ENCODE assay signal across 8 cellular contexts in genomic region chr3:16467368-16467767, GRCh38. TPM values are rescaled to one million over a fixed set of nuclear protein-coding genes. Genes with fewer than 3 reads are reported as not detected.
A peak's percentile ranks its signal among the peaks of the same experiment; 100 is the strongest.
DNase-seq lines count a peak whose midpoint lies in the region; ATAC-seq and TF ChIP-seq lines count a peak whose summit lies in the region.

No MANE protein-coding gene starts in this region.

- peak overlapping the region; percentile 68 for H3K27ac ChIP-seq in naive thymus-derived CD4-positive, alpha-beta T cell (ENCODE audit: low read depth, low read length)
- H3K27ac ChIP-seq in WERI-Rb-1 = no peak overlapping the region

- intact Hi-C loops in naive thymus-derived CD4-positive, alpha-beta T cell (cut with micrococcal nuclease) = loop anchor here (5.0 kb wide), 3 partner anchors 90 to 420 kb away; no protein-coding TSS in a partner anchor

- ATAC-seq in GM21825 (IDR thresholded peaks at IDR 0.05; ENCODE audit: unreplicated experiment) (peak; percentile 87), WTC11 (peak; percentile 46)
- ATAC-seq in naive thymus-derived CD4-positive, alpha-beta T cell = peak; percentile 80

- no peak overlapping the region for H3K4me3 ChIP-seq in naive thymus-derived CD4-positive, alpha-beta T cell (ENCODE audit: low read length)
- no peak overlapping the region for H3K4me3 ChIP-seq in WERI-Rb-1 (ENCODE audit: low read depth, low read length)

- no peaks in the 10 kb centered on the region for H3K27me3 ChIP-seq in naive thymus-derived CD4-positive, alpha-beta T cell (ENCODE audit: control insufficient read depth in 2 of 2, insufficient read depth in 2 of 2, low read length in 2 of 2)
- no peaks in the 10 kb centered on the region for H3K27me3 ChIP-seq in WERI-Rb-1 (ENCODE audit: insufficient read depth, low read depth, severe bottlenecking)

- peaks cover 18% of the 10 kb centered on the region for H3K27me3 Mint-ChIP-seq in WTC11 (ENCODE audit: low read depth)
- no peaks in the 10 kb centered on the region for H3K27me3 Mint-ChIP-seq in naive thymus-derived CD4-positive, alpha-beta T cell

- peaks cover 13% of the 10 kb centered on the region for H3K9me3 Mint-ChIP-seq in WTC11
- peaks cover 0 to 11% (median 3%) of the 10 kb centered on the region in 11 donors for H3K9me3 Mint-ChIP-seq in naive thymus-derived CD4-positive, alpha-beta T cell

- H3K27ac Mint-ChIP-seq in WTC11 = no peak overlapping the region
- H3K27ac Mint-ChIP-seq in naive thymus-derived CD4-positive, alpha-beta T cell = peak overlapping the region; percentile 49 to 99 (median 95)

- POLR2A ChIA-PET in WTC11 (lab: Charles Lee) = no interaction called here
- POLR2A ChIA-PET in naive thymus-derived CD4-positive, alpha-beta T cell (lab: Charles Lee) = interaction anchor here (0.7 to 2.0 kb wide), 6 partner anchors 11 to 154 kb away, joined by 3 to 5 read pairs (median 3); no protein-coding TSS in a partner anchor

- H3K9me3 ChIP-seq in naive thymus-derived CD4-positive, alpha-beta T cell (ENCODE audit: control insufficient read depth in 2 of 3, low read length in 3 of 3) = no peaks in the 10 kb centered on the region
- no peaks in the 10 kb centered on the region for H3K9me3 ChIP-seq in WERI-Rb-1 (ENCODE audit: severe bottlenecking)

- peaks cover 0 to 7% (median 4%) of the 10 kb centered on the region in 3 experiments for H3K36me3 ChIP-seq in naive thymus-derived CD4-positive, alpha-beta T cell (ENCODE audit: control insufficient read depth in 2 of 3, insufficient read depth in 3 of 3, low read length in 3 of 3)
- H3K36me3 ChIP-seq in WERI-Rb-1 = no peaks in the 10 kb centered on the region

- peaks cover 7% of the 10 kb centered on the region for H3K36me3 Mint-ChIP-seq in WTC11
- peaks cover 7 to 56% (median 37%) of the 10 kb centered on the region in 5 donors for H3K36me3 Mint-ChIP-seq in naive thymus-derived CD4-positive, alpha-beta T cell

- CTCF ChIA-PET in WTC11 (lab: Charles Lee) = interaction anchor here (0.7 kb wide), 1 partner anchor 50 kb away, joined by 3 read pairs; no protein-coding TSS in a partner anchor
- CTCF ChIA-PET in naive thymus-derived CD4-positive, alpha-beta T cell (lab: Charles Lee) = interaction anchor here (0.6 to 1.2 kb wide), 2 partner anchors 177 to 349 kb away, joined by 3 read pairs; no protein-coding TSS in a partner anchor

- H3K4me1 Mint-ChIP-seq in WTC11 = peaks cover 10% of the 10 kb centered on the region
- peaks cover 55 to 85% (median 67%) of the 10 kb centered on the region in 7 donors for H3K4me1 Mint-ChIP-seq in naive thymus-derived CD4-positive, alpha-beta T cell

- peaks cover 6 to 45% of the 10 kb centered on the region in 2 donors for H3K4me1 ChIP-seq in naive thymus-derived CD4-positive, alpha-beta T cell (ENCODE audit: control insufficient read depth in 2 of 2, insufficient read depth in 2 of 2, low read length in 2 of 2)

- DNase-seq in GM13976 (ENCODE audit: low spot score) (peak; percentile 59), WTC11 (ENCODE audit: low spot score) (no peak), NAMALWA (ENCODE audit: low spot score) (no peak), WERI-Rb-1 (no peak), NCI-H187 (lab: John Stamatoyannopoulos, UW) (no peak), UCSD-AML1 (lab: John Stamatoyannopoulos, UW; ENCODE audit: unreplicated experiment) (no peak)
- peak in 8 of 9 donors; percentile 14 to 77 (median 39) for DNase-seq in naive thymus-derived CD4-positive, alpha-beta T cell

- in situ Hi-C loops in GM13976 (cut with MboI; ENCODE audit: low sequenced_read_pairs, unreplicated experiment) = no loop called here

- H3K4me3 Mint-ChIP-seq in WTC11 = no peak overlapping the region
- H3K4me3 Mint-ChIP-seq in naive thymus-derived CD4-positive, alpha-beta T cell = peak overlapping the region; percentile 68 to 86 (median 79)

- TF ChIP-seq CTCF in GM13976 (IDR thresholded peaks at IDR 0.05; ENCODE audit: borderline replicate concordance, control extremely low read depth, extremely low read depth, insufficient read depth, missing control alignments) = no peak
- TF ChIP-seq CTCF in WTC11 (IDR thresholded peaks at IDR 0.05) = no peak
- TF ChIP-seq CTCF in WERI-Rb-1 (IDR thresholded peaks at IDR 0.05; ENCODE audit: low read depth, low read length) = no peak

TF ChIP-seq in WTC11, 78 proteins besides CTCF, POLR2A, EP300 and RAD21:
- TF ChIP-seq ARID4B (CRISPR knock-in tag; IDR thresholded peaks at IDR 0.05; ENCODE audit: borderline replicate concordance) = no peak
- no peak for TF ChIP-seq ZNF423 (CRISPR knock-in tag; IDR thresholded peaks at IDR 0.05)
- no peak for TF ChIP-seq ELF4 (CRISPR knock-in tag; IDR thresholded peaks at IDR 0.05; ENCODE audit: low read depth)

RNA-seq across cellular contexts. Expression of gene RFTN1, which starts 46.1 kb away (rescaled TPM):
- 2.7 to 3.8 TPM (median 3.2 TPM) in 3 replicates for total RNA-seq in WTC11 (2021)
- total RNA-seq in naive thymus-derived CD4-positive, alpha-beta T cell = 10 to 100 TPM; 51.1 to 68.8 (median 61.5) TPM
- 10 to 100 TPM; 44.8 to 53.2 TPM for polyA plus RNA-seq in naive thymus-derived CD4-positive, alpha-beta T cell

Comparison
In these comparisons a context has a peak if more than half of its experiments do, and no peak if none do; other contexts are left out.
1. DNase-seq: peak in GM13976 (single experiment) and naive thymus-derived CD4-positive, alpha-beta T cell (8 of 9); none in WTC11 (single experiment), NAMALWA (single experiment), WERI-Rb-1 (single experiment), NCI-H187 (0 of 2) and UCSD-AML1 (single experiment).
2. RNA of gene RFTN1, which starts 46.1 kb away (total RNA-seq): 51.1 to 68.8 TPM in naive thymus-derived CD4-positive, alpha-beta T cell; 2.7 to 3.8 TPM in WTC11; every median in the first group is over 10 times any median in the second.
3. Peak in every context shown above with its lines, with median percentiles within 50 percentile points of each other: ATAC-seq.